ENCODE assay signal across 17 cellular contexts in genomic region chr1:96703186-96703585, GRCh38. TPM values are rescaled to one million over a fixed set of nuclear protein-coding genes. Genes with fewer than 3 reads are reported as not detected.
DNase-seq lines count a peak whose midpoint lies in the region; ATAC-seq and TF ChIP-seq lines count a peak whose summit lies in the region.
"Had no signal": no experiment of that assay in that cellular context is flagged by ENCODE, and none has a peak within 500 bp of the region (broad histone marks: within the 10 kb centered on the region; RNA-seq: fewer than 3 reads in every experiment).

No MANE protein-coding gene starts in this region.

- H3K27ac Mint-ChIP-seq in natural killer cell treated with Interleukin-12 subunit alpha and Interleukin-12 subunit beta and Interleukin-15 and Interleukin-18, amount 100 ng/mL, for 72 hours = no peak overlapping the region

- H3K4me3 Mint-ChIP-seq in natural killer cell treated with Interleukin-12 subunit alpha and Interleukin-12 subunit beta and Interleukin-15 and Interleukin-18, amount 100 ng/mL, for 72 hours = no peak overlapping the region

- H3K4me3 ChIP-seq in choroid plexus epithelial cell (ENCODE audit: low read depth, low read length) (no peak overlapping the region), foreskin fibroblast (ENCODE audit: low read depth in 1 of 2, low read length in 2 of 2) (no peak overlapping the region)
- H3K4me3 ChIP-seq: SJCRH30 had no signal

- DNase-seq in AG08396 (ENCODE audit: low spot score) = peak; percentile 10
- peak; percentile 5 for DNase-seq in M059J (ENCODE audit: low read depth)
- DNase-seq in choroid plexus epithelial cell (ENCODE audit: low read depth) = peak; percentile 90
- peak; percentile 57 to 60 for DNase-seq in foreskin fibroblast
- no peak for DNase-seq in natural killer cell treated with Interleukin-12 subunit alpha and Interleukin-12 subunit beta and Interleukin-15 and Interleukin-18, amount 100 ng/mL, for 72 hours (ENCODE audit: low spot score)
- DNase-seq in SIG-M5 (lab: John Stamatoyannopoulos, UW) = no peak
- no peak for DNase-seq in GOT3 (lab: John Stamatoyannopoulos, UW)
- DNase-seq in GDM1 (lab: John Stamatoyannopoulos, UW) = no peak
- DNase-seq: COR-L47, EL, H7, NCI-H1417 treated with DMSO at 0.1 percent for 48 hours, NCI-H1930, NCI-H526 treated with DMSO at 0.1 percent for 48 hours, OCI-M1, RPMI8226, SJCRH30 had no signal

- no peaks in the 10 kb centered on the region for H3K9me3 Mint-ChIP-seq in natural killer cell treated with Interleukin-12 subunit alpha and Interleukin-12 subunit beta and Interleukin-15 and Interleukin-18, amount 100 ng/mL, for 72 hours

- ATAC-seq in natural killer cell treated with Interleukin-12 subunit alpha and Interleukin-12 subunit beta and Interleukin-15 and Interleukin-18, amount 100 ng/mL, for 72 hours = no peak

- no peaks in the 10 kb centered on the region for H3K36me3 Mint-ChIP-seq in natural killer cell treated with Interleukin-12 subunit alpha and Interleukin-12 subunit beta and Interleukin-15 and Interleukin-18, amount 100 ng/mL, for 72 hours

- TF ChIP-seq CTCF in choroid plexus epithelial cell (conservative IDR thresholded peaks at IDR 0.05; ENCODE audit: low read depth, low read length) (no peak), foreskin fibroblast (IDR thresholded peaks at IDR 0.05; ENCODE audit: low read depth, low read length) (no peak)

- peaks cover 24 to 40% of the 10 kb centered on the region in 2 donors for H3K27me3 Mint-ChIP-seq in natural killer cell treated with Interleukin-12 subunit alpha and Interleukin-12 subunit beta and Interleukin-15 and Interleukin-18, amount 100 ng/mL, for 72 hours

- no peaks in the 10 kb centered on the region for H3K4me1 Mint-ChIP-seq in natural killer cell treated with Interleukin-12 subunit alpha and Interleukin-12 subunit beta and Interleukin-15 and Interleukin-18, amount 100 ng/mL, for 72 hours (ENCODE audit: low read depth in 2 of 2)

RNA-seq across cellular contexts. Expression of gene PTBP2, which starts 18.4 kb away (rescaled TPM):
- 9.4 and 17.1 TPM in 2 replicates for total RNA-seq in M059J (2014; rRNA removed; shearing (Covaris generic))
- 10 to 100 TPM; 12.5 to 27.3 TPM for total RNA-seq in natural killer cell treated with Interleukin-12 subunit alpha and Interleukin-12 subunit beta and Interleukin-15 and Interleukin-18, amount 100 ng/mL, for 72 hours

Comparison
In these comparisons a context has a peak if more than half of its experiments do, and no peak if none do; other contexts are left out.
1. DNase-seq: peak in AG08396 (single experiment), M059J (single experiment), choroid plexus epithelial cell (single experiment) and foreskin fibroblast (2 of 2); none in natural killer cell treated with Interleukin-12 subunit alpha and Interleukin-12 subunit beta and Interleukin-15 and Interleukin-18, amount 100 ng/mL, for 72 hours (single experiment), SIG-M5 (single experiment), GOT3 (single experiment) and GDM1 (single experiment).